1 cellular context compared by ENCODE assay signal in the genomic region with DNA sequence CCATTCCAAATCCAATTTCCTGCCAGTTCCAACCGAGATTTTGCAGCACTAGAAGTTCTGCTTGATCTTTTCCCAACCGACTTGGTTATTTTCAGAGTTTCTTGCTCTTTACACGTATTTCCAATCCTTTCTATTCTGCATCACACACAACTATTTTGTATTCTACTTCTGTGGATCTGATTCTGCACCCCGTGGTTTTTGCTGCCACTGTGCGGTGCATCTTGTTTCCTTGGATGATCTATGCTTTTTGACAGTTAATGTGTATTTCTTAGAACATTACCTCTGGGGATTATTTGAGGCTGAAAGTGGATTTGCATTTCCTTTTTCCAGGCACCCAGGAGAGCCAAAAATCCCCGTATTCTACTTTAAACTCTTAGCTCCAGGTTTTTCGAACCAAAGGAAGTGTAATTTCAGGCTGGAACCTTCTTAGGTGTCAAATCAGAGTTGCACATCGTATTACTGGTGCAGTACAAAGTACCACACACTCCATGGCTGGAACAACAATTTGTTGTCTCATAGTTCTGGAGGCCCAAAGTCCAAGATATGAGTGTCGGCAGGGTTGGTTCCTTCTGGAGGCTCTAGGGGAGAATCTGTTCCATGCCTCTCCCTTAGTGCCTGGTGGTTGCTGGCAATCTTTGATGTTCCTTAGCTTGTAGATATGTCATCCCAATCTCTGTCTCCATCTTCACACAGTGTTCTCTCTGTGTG.
TF ChIP-seq lines count a peak whose summit lies in the region.

No MANE protein-coding gene starts in this region.

TF ChIP-seq in HepG2, 621 proteins besides CTCF, POLR2A, EP300 and RAD21 (continued from another document):
- TF ChIP-seq, protein P1, sequence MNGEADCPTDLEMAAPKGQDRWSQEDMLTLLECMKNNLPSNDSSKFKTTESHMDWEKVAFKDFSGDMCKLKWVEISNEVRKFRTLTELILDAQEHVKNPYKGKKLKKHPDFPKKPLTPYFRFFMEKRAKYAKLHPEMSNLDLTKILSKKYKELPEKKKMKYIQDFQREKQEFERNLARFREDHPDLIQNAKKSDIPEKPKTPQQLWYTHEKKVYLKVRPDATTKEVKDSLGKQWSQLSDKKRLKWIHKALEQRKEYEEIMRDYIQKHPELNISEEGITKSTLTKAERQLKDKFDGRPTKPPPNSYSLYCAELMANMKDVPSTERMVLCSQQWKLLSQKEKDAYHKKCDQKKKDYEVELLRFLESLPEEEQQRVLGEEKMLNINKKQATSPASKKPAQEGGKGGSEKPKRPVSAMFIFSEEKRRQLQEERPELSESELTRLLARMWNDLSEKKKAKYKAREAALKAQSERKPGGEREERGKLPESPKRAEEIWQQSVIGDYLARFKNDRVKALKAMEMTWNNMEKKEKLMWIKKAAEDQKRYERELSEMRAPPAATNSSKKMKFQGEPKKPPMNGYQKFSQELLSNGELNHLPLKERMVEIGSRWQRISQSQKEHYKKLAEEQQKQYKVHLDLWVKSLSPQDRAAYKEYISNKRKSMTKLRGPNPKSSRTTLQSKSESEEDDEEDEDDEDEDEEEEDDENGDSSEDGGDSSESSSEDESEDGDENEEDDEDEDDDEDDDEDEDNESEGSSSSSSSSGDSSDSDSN (CRISPR knock-in tag; IDR thresholded peaks at IDR 0.05) = no peak
- TF ChIP-seq KLF6 (CRISPR knock-in tag; IDR thresholded peaks at IDR 0.05) (no peak), REL (CRISPR knock-in tag; conservative IDR thresholded peaks at IDR 0.05) (no peak), TBX2 (CRISPR knock-in tag; IDR thresholded peaks at IDR 0.05; ENCODE audit: borderline replicate concordance) (0 out of 2 replicates have a peak, but pooled peaks have one; percentile 24), ZNF878 (CRISPR knock-in tag; IDR thresholded peaks at IDR 0.05) (0 out of 2 replicates have a peak, but pooled peaks have one; percentile 36), BRCA1 (CRISPR knock-in tag; IDR thresholded peaks at IDR 0.05) (no peak), SALL1 (CRISPR knock-in tag; IDR thresholded peaks at IDR 0.05) (peak; percentile 48), SP2 (CRISPR knock-in tag; IDR thresholded peaks at IDR 0.05) (no peak), SOX13 (IDR thresholded peaks at IDR 0.05) (no peak), SOX13 (CRISPR knock-in tag; conservative IDR thresholded peaks at IDR 0.05 in 1 of 2, IDR thresholded peaks at IDR 0.05 in 1 of 2) (peak in 1 of 2 experiments; percentile 32; a peak in 1 of 4 replicates), SP5 (CRISPR knock-in tag; IDR thresholded peaks at IDR 0.05; ENCODE audit: borderline replicate concordance, low read depth) (no peak), MLLT10 (CRISPR knock-in tag; IDR thresholded peaks at IDR 0.05) (no peak), FOXP1 (IDR thresholded peaks at IDR 0.05) (no peak), FOXP1 (CRISPR knock-in tag; IDR thresholded peaks at IDR 0.05) (peak; percentile 63), CBFB (CRISPR knock-in tag; IDR thresholded peaks at IDR 0.05) (no peak), TGIF2 (CRISPR knock-in tag; IDR thresholded peaks at IDR 0.05) (no peak), CREB1 (IDR thresholded peaks at IDR 0.05) (no peak), CREB1 (CRISPR knock-in tag; IDR thresholded peaks at IDR 0.05) (no peak), SNAI1 (CRISPR knock-in tag; IDR thresholded peaks at IDR 0.05; ENCODE audit: borderline replicate concordance) (no peak), MATR3 (CRISPR knock-in tag; IDR thresholded peaks at IDR 0.05) (no peak), SRY (CRISPR knock-in tag; IDR thresholded peaks at IDR 0.05) (no peak), HNF4A (CRISPR knock-in tag; IDR thresholded peaks at IDR 0.05) (peak; percentile 84), ZNF724P (CRISPR knock-in tag; IDR thresholded peaks at IDR 0.05; ENCODE audit: borderline replicate concordance) (no peak), KAT2B (IDR thresholded peaks at IDR 0.05; ENCODE audit: borderline replicate concordance, low read depth, low read length) (no peak), ZNF451 (CRISPR knock-in tag; IDR thresholded peaks at IDR 0.05) (no peak), KDM4B (CRISPR knock-in tag; IDR thresholded peaks at IDR 0.05) (no peak), FOSL2 (CRISPR knock-in tag; IDR thresholded peaks at IDR 0.05) (no peak), ZNF33A (CRISPR knock-in tag; IDR thresholded peaks at IDR 0.05; ENCODE audit: borderline replicate concordance) (no peak), ZFX (CRISPR knock-in tag; IDR thresholded peaks at IDR 0.05; ENCODE audit: low read depth) (no peak), HDAC2 (CRISPR knock-in tag; IDR thresholded peaks at IDR 0.05) (0 out of 2 replicates have a peak, but pooled peaks have one; percentile 12), HOXD1 (CRISPR knock-in tag; IDR thresholded peaks at IDR 0.05) (no peak)
- TF ChIP-seq, protein P2, sequence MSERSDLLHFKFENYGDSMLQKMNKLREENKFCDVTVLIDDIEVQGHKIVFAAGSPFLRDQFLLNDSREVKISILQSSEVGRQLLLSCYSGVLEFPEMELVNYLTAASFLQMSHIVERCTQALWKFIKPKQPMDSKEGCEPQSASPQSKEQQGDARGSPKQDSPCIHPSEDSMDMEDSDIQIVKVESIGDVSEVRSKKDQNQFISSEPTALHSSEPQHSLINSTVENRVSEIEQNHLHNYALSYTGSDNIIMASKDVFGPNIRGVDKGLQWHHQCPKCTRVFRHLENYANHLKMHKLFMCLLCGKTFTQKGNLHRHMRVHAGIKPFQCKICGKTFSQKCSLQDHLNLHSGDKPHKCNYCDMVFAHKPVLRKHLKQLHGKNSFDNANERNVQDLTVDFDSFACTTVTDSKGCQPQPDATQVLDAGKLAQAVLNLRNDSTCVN (CRISPR knock-in tag; IDR thresholded peaks at IDR 0.05; ENCODE audit: borderline replicate concordance) = peak; percentile 69
- TF ChIP-seq, protein P3, sequence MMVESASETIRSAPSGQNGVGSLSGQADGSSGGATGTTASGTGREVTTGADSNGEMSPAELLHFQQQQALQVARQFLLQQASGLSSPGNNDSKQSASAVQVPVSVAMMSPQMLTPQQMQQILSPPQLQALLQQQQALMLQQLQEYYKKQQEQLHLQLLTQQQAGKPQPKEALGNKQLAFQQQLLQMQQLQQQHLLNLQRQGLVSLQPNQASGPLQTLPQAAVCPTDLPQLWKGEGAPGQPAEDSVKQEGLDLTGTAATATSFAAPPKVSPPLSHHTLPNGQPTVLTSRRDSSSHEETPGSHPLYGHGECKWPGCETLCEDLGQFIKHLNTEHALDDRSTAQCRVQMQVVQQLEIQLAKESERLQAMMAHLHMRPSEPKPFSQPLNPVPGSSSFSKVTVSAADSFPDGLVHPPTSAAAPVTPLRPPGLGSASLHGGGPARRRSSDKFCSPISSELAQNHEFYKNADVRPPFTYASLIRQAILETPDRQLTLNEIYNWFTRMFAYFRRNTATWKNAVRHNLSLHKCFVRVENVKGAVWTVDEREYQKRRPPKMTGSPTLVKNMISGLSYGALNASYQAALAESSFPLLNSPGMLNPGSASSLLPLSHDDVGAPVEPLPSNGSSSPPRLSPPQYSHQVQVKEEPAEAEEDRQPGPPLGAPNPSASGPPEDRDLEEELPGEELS (CRISPR knock-in tag; IDR thresholded peaks at IDR 0.05) = peak; percentile 55; the same call in 1 of the 2 replicates
- TF ChIP-seq, protein P4, sequence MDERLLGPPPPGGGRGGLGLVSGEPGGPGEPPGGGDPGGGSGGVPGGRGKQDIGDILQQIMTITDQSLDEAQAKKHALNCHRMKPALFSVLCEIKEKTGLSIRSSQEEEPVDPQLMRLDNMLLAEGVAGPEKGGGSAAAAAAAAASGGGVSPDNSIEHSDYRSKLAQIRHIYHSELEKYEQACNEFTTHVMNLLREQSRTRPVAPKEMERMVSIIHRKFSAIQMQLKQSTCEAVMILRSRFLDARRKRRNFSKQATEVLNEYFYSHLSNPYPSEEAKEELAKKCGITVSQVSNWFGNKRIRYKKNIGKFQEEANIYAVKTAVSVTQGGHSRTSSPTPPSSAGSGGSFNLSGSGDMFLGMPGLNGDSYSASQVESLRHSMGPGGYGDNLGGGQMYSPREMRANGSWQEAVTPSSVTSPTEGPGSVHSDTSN (CRISPR knock-in tag; IDR thresholded peaks at IDR 0.05) = no peak
- TF ChIP-seq, protein P5, sequence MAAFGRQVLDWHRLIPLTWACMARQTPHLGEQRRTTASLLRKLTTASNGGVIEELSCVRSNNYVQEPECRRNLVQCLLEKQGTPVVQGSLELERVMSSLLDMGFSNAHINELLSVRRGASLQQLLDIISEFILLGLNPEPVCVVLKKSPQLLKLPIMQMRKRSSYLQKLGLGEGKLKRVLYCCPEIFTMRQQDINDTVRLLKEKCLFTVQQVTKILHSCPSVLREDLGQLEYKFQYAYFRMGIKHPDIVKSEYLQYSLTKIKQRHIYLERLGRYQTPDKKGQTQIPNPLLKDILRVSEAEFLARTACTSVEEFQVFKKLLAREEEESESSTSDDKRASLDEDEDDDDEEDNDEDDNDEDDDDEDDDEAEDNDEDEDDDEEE (CRISPR knock-in tag; IDR thresholded peaks at IDR 0.05) = no peak
- TF ChIP-seq, protein P6, sequence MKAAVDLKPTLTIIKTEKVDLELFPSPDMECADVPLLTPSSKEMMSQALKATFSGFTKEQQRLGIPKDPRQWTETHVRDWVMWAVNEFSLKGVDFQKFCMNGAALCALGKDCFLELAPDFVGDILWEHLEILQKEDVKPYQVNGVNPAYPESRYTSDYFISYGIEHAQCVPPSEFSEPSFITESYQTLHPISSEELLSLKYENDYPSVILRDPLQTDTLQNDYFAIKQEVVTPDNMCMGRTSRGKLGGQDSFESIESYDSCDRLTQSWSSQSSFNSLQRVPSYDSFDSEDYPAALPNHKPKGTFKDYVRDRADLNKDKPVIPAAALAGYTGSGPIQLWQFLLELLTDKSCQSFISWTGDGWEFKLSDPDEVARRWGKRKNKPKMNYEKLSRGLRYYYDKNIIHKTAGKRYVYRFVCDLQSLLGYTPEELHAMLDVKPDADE (CRISPR knock-in tag; IDR thresholded peaks at IDR 0.05) = no peak
- TF ChIP-seq, protein P7, sequence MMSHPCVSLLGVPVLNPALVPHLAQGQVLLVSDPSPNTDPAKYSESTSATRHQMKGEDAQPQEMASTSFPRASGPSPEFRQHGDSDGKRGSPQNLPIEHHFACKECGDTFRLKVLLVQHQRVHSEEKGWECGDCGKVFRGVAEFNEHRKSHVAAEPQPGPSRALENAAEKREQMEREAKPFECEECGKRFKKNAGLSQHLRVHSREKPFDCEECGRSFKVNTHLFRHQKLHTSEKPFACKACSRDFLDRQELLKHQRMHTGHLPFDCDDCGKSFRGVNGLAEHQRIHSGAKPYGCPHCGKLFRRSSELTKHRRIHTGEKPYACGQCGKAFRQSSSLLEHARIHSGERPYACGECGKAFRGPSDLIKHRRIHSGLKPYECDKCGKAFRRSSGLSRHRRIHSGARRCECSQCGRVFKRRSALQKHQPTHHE (CRISPR knock-in tag; IDR thresholded peaks at IDR 0.05; ENCODE audit: borderline replicate concordance) = no peak
- TF ChIP-seq, protein P8, sequence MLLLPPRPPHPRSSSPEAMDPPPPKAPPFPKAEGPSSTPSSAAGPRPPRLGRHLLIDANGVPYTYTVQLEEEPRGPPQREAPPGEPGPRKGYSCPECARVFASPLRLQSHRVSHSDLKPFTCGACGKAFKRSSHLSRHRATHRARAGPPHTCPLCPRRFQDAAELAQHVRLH (CRISPR knock-in tag; IDR thresholded peaks at IDR 0.05; ENCODE audit: borderline replicate concordance, low read depth) = no peak
- TF ChIP-seq, protein P9, sequence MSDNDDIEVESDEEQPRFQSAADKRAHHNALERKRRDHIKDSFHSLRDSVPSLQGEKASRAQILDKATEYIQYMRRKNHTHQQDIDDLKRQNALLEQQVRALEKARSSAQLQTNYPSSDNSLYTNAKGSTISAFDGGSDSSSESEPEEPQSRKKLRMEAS (IDR thresholded peaks at IDR 0.05) = 0 out of 2 replicates have a peak, but pooled peaks have one; percentile 28
TF ChIP-seq in HepG2: peak in this region for 16.
